ENCODE assay signal across 10 cellular contexts in the genomic region with DNA sequence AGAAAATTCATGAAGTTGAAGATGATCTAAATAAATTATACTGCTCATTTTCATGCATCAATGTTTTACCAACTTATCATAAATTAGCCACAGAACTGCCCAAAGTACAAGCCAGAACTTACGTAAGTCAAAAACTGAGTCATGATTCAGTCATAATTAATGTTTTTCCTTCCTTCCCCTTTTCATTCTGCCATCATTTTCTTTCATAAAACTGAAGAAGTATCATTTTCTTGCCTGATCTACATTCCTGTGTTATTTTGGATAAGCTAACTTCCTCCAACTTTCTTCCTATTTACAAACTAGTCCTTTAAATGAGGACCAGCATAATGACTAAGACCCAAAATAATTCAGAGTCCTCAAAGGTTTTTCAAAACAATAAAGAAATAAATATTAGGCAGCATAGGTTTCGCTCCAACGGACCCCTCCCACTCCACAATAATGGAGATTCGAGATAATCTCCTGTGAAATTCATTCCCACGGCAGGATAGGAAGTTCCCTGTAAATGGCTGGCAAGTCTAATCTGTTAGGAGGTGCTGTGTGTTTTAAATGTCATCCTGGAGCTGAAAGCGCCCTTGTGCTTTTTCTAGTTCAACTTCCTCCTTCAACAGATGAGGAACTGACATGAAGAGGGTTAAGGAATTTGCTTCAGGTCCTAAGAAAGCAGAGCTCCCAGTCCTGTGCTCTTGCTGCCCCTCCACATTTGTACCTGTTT.
DNase-seq lines count a peak whose midpoint lies in the region; ATAC-seq and TF ChIP-seq lines count a peak whose summit lies in the region.
"Had no signal": no experiment of that assay in that cellular context is flagged by ENCODE, and none has a peak within 500 bp of the region (broad histone marks: within the 10 kb centered on the region; RNA-seq: fewer than 3 reads in every experiment).

No MANE protein-coding gene starts in this region.

- no peak for ATAC-seq in activated naive CD8-positive, alpha-beta T cell treated with anti-CD3 and anti-CD28 coated beads, Interleukin-2, amount 50 U/mL, for 24 hours
- ATAC-seq: activated T-cell treated with anti-CD3 and anti-CD28 coated beads, Interleukin-2, amount 50 U/mL, for 4 hours; stimulated activated effector memory CD8-positive, alpha-beta T cell treated with anti-CD3 and anti-CD28 coated beads, Interleukin-12 subunit alpha, Interleukin-12 subunit beta, amount 100 ng/mL, for 72 hours had no signal

- H3K36me3 Mint-ChIP-seq in osteocyte (ENCODE audit: unreplicated experiment): peaks cover 56% of the 10 kb centered on the region
- H3K36me3 Mint-ChIP-seq in activated naive CD8-positive, alpha-beta T cell treated with anti-CD3 and anti-CD28 coated beads, Interleukin-2, amount 50 U/mL, for 24 hours (ENCODE audit: low read depth): no peaks in the 10 kb centered on the region
- H3K36me3 Mint-ChIP-seq: stimulated activated effector memory CD8-positive, alpha-beta T cell treated with anti-CD3 and anti-CD28 coated beads, Interleukin-12 subunit alpha, Interleukin-12 subunit beta, amount 100 ng/mL, for 72 hours had no signal

- peak overlapping the region; percentile 60 for H3K27ac Mint-ChIP-seq in osteocyte (ENCODE audit: unreplicated experiment)
- no peak overlapping the region for H3K27ac Mint-ChIP-seq in activated naive CD8-positive, alpha-beta T cell treated with anti-CD3 and anti-CD28 coated beads, Interleukin-2, amount 50 U/mL, for 24 hours
- H3K27ac Mint-ChIP-seq: stimulated activated effector memory CD8-positive, alpha-beta T cell treated with anti-CD3 and anti-CD28 coated beads, Interleukin-12 subunit alpha, Interleukin-12 subunit beta, amount 100 ng/mL, for 72 hours had no signal

- no peak for TF ChIP-seq CTCF in fibroblast of mammary gland (conservative IDR thresholded peaks at IDR 0.05; ENCODE audit: control insufficient read depth, insufficient read depth, low read depth, low read length)
- TF ChIP-seq CTCF in osteocyte (IDR thresholded peaks at IDR 0.05): no peak

- peak; percentile 55 for DNase-seq in EL
- peak; percentile 78 for DNase-seq in SIG-M5 treated with dmso at 0.1 percent for 504 hours (lab: John Stamatoyannopoulos, UW; ENCODE audit: unreplicated experiment)
- DNase-seq in fibroblast of mammary gland (ENCODE audit: low read depth): peak; percentile 80
- DNase-seq in osteocyte (ENCODE audit: extremely low spot score, unreplicated experiment): no peak
- no peak for DNase-seq in NCI-H2196 (lab: John Stamatoyannopoulos, UW; ENCODE audit: unreplicated experiment)
- no peak for DNase-seq in activated naive CD8-positive, alpha-beta T cell treated with anti-CD3 and anti-CD28 coated beads, Interleukin-2, amount 50 U/mL, for 24 hours
- DNase-seq in NCI-H1048 (lab: John Stamatoyannopoulos, UW): no peak
- no peak for DNase-seq in T-helper 1 cell
- DNase-seq: activated T-cell treated with anti-CD3 and anti-CD28 coated beads, Interleukin-2, amount 50 U/mL, for 4 hours had no signal

- H3K4me1 Mint-ChIP-seq in osteocyte (ENCODE audit: unreplicated experiment): peaks cover 36% of the 10 kb centered on the region
- H3K4me1 Mint-ChIP-seq in activated naive CD8-positive, alpha-beta T cell treated with anti-CD3 and anti-CD28 coated beads, Interleukin-2, amount 50 U/mL, for 24 hours: no peaks in the 10 kb centered on the region
- H3K4me1 Mint-ChIP-seq: stimulated activated effector memory CD8-positive, alpha-beta T cell treated with anti-CD3 and anti-CD28 coated beads, Interleukin-12 subunit alpha, Interleukin-12 subunit beta, amount 100 ng/mL, for 72 hours had no signal

- H3K4me3 Mint-ChIP-seq in osteocyte (ENCODE audit: unreplicated experiment): no peak overlapping the region
- H3K4me3 Mint-ChIP-seq in activated naive CD8-positive, alpha-beta T cell treated with anti-CD3 and anti-CD28 coated beads, Interleukin-2, amount 50 U/mL, for 24 hours: no peak overlapping the region
- H3K4me3 Mint-ChIP-seq: activated T-cell treated with anti-CD3 and anti-CD28 coated beads, Interleukin-2, amount 50 U/mL, for 4 hours; stimulated activated effector memory CD8-positive, alpha-beta T cell treated with anti-CD3 and anti-CD28 coated beads, Interleukin-12 subunit alpha, Interleukin-12 subunit beta, amount 100 ng/mL, for 72 hours had no signal

- no peak overlapping the region for H3K4me3 ChIP-seq in fibroblast of mammary gland (ENCODE audit: control insufficient read depth, low read depth, low read length)

- H3K9me3 Mint-ChIP-seq in osteocyte (ENCODE audit: unreplicated experiment): no peaks in the 10 kb centered on the region
- no peaks in the 10 kb centered on the region for H3K9me3 Mint-ChIP-seq in activated naive CD8-positive, alpha-beta T cell treated with anti-CD3 and anti-CD28 coated beads, Interleukin-2, amount 50 U/mL, for 24 hours
- H3K9me3 Mint-ChIP-seq: activated T-cell treated with anti-CD3 and anti-CD28 coated beads, Interleukin-2, amount 50 U/mL, for 4 hours had no signal

- no peaks in the 10 kb centered on the region for H3K27me3 Mint-ChIP-seq in osteocyte (ENCODE audit: unreplicated experiment)
- H3K27me3 Mint-ChIP-seq in activated naive CD8-positive, alpha-beta T cell treated with anti-CD3 and anti-CD28 coated beads, Interleukin-2, amount 50 U/mL, for 24 hours: no peaks in the 10 kb centered on the region

Comparison
In these comparisons a context has a peak if more than half of its experiments do, and no peak if none do; other contexts are left out.
1. DNase-seq: peak in EL (single experiment), SIG-M5 treated with dmso at 0.1 percent for 504 hours (single experiment) and fibroblast of mammary gland (single experiment); none in osteocyte (single experiment), NCI-H2196 (single experiment), activated naive CD8-positive, alpha-beta T cell treated with anti-CD3 and anti-CD28 coated beads, Interleukin-2, amount 50 U/mL, for 24 hours (single experiment), NCI-H1048 (single experiment) and T-helper 1 cell (0 of 5).